In the genomic region with DNA sequence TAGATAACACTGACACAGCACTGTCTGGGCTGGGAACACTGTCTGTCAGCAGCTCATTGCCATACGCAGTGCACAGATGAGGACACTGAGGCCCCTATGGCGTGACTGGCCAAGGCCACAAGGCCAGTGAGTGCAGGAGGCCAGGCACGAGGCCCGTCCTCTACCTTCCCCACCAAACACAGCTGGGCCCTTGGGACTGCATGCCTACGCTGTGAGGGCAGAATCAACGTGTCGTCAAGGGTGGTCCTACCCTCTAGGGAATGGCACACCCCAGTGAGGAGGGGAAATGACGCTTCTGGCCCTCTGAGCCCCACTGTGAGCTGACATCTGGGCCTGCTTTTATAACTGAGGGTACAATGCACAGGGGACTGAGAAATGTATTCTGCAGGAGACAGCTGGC, we compare ENCODE assay signal across 23 cellular contexts.
"Had no signal": no experiment of that assay in that cellular context is flagged by ENCODE, and none has a peak within 500 bp of the region (broad histone marks: within the 10 kb centered on the region; RNA-seq: fewer than 3 reads in every experiment).

No MANE protein-coding gene starts in this region.

- H3K27me3 Mint-ChIP-seq: activated CD4-positive, alpha-beta T cell treated with anti-CD3 and anti-CD28 coated beads, Interleukin-2, amount 10 ng/mL, durations not matched to agents 7 days and 5 days; activated T-cell treated with anti-CD3 and anti-CD28 coated beads, Interleukin-2, amount 50 U/mL, for 24 hours; naive thymus-derived CD8-positive, alpha-beta T cell had no signal

- H3K4me3 Mint-ChIP-seq: activated CD4-positive, alpha-beta T cell treated with anti-CD3 and anti-CD28 coated beads, Interleukin-2, amount 10 ng/mL, durations not matched to agents 7 days and 5 days; activated CD8-positive, alpha-beta T cell treated with anti-CD3 and anti-CD28 coated beads, Interleukin-2, amount 10 ng/mL, durations not matched to agents 7 days and 5 days; activated naive CD4-positive, alpha-beta T cell treated with anti-CD3 and anti-CD28 coated beads for 36 hours; activated T-cell treated with anti-CD3 and anti-CD28 coated beads, Interleukin-2, amount 50 U/mL, for 24 hours; naive thymus-derived CD8-positive, alpha-beta T cell; stimulated activated memory B cell treated with anti-CD40 and anti-IgM and Interleukin-4, amounts not matched to agents 10 μg/mL and 1 μg/mL and 100 μg/mL, for 72 hours had no signal

- H3K4me3 ChIP-seq: ascending aorta, breast epithelium, coronary artery, gastrocnemius medialis, left lung, pancreas, smooth muscle cell, thoracic aorta had no signal

- H3K36me3 Mint-ChIP-seq: naive thymus-derived CD8-positive, alpha-beta T cell had no signal

- H3K27me3 ChIP-seq: ascending aorta, breast epithelium, gastrocnemius medialis, left lung, neutrophil, pancreas had no signal

- H3K4me1 ChIP-seq: gastrocnemius medialis had no signal

- H3K9me3 ChIP-seq: ascending aorta, breast epithelium, gastrocnemius medialis, left lung, neutrophil, pancreas, thoracic aorta had no signal

- H3K27ac ChIP-seq: ascending aorta, breast epithelium, coronary artery, gastrocnemius medialis, left lung, neutrophil, pancreas had no signal

- H3K27ac Mint-ChIP-seq: activated CD4-positive, alpha-beta T cell treated with anti-CD3 and anti-CD28 coated beads, Interleukin-2, amount 10 ng/mL, durations not matched to agents 7 days and 5 days; activated CD8-positive, alpha-beta T cell treated with anti-CD3 and anti-CD28 coated beads, Interleukin-2, amount 10 ng/mL, durations not matched to agents 7 days and 5 days; activated naive CD4-positive, alpha-beta T cell treated with anti-CD3 and anti-CD28 coated beads for 36 hours; activated T-cell treated with anti-CD3 and anti-CD28 coated beads, Interleukin-2, amount 50 U/mL, for 24 hours; stimulated activated memory B cell treated with anti-CD40 and anti-IgM and Interleukin-4, amounts not matched to agents 10 μg/mL and 1 μg/mL and 100 μg/mL, for 72 hours had no signal

- H3K4me1 Mint-ChIP-seq: activated CD4-positive, alpha-beta T cell treated with anti-CD3 and anti-CD28 coated beads, Interleukin-2, amount 10 ng/mL, durations not matched to agents 7 days and 5 days; naive thymus-derived CD8-positive, alpha-beta T cell; stimulated activated memory B cell treated with anti-CD40 and anti-IgM and Interleukin-4, amounts not matched to agents 10 μg/mL and 1 μg/mL and 100 μg/mL, for 72 hours had no signal

- FAIRE-seq: endometrium, kidney, pancreas had no signal

- ATAC-seq: activated CD8-positive, alpha-beta T cell treated with anti-CD3 and anti-CD28 coated beads, Interleukin-2, amount 10 ng/mL, durations not matched to agents 7 days and 5 days; gastrocnemius medialis; left lung; naive thymus-derived CD8-positive, alpha-beta T cell; pancreas; sciatic nerve; stimulated activated memory B cell treated with anti-CD40 and anti-IgM and Interleukin-4, amounts not matched to agents 10 μg/mL and 1 μg/mL and 100 μg/mL, for 72 hours had no signal

- DNase-seq: activated CD4-positive, alpha-beta T cell treated with anti-CD3 and anti-CD28 coated beads, Interleukin-2, amount 10 ng/mL, durations not matched to agents 7 days and 5 days; activated CD8-positive, alpha-beta T cell treated with anti-CD3 and anti-CD28 coated beads, Interleukin-2, amount 10 ng/mL, durations not matched to agents 7 days and 5 days; activated naive CD4-positive, alpha-beta T cell treated with anti-CD3 and anti-CD28 coated beads for 36 hours; activated T-cell treated with anti-CD3 and anti-CD28 coated beads, Interleukin-2, amount 50 U/mL, for 24 hours; gastrocnemius medialis; head of caudate nucleus; kidney; left lung; mammary epithelial cell; naive thymus-derived CD8-positive, alpha-beta T cell; stimulated activated CD4-positive, alpha-beta T cell treated with anti-CD3 and anti-CD28 coated beads, Interleukin-4, amount 100 ng/mL, for 24 hours; T-helper 1 cell; T1000 had no signal

- H3K9me3 Mint-ChIP-seq: activated CD4-positive, alpha-beta T cell treated with anti-CD3 and anti-CD28 coated beads, Interleukin-2, amount 10 ng/mL, durations not matched to agents 7 days and 5 days; activated naive CD4-positive, alpha-beta T cell treated with anti-CD3 and anti-CD28 coated beads for 36 hours; activated T-cell treated with anti-CD3 and anti-CD28 coated beads, Interleukin-2, amount 50 U/mL, for 24 hours; naive thymus-derived CD8-positive, alpha-beta T cell; stimulated activated memory B cell treated with anti-CD40 and anti-IgM and Interleukin-4, amounts not matched to agents 10 μg/mL and 1 μg/mL and 100 μg/mL, for 72 hours had no signal

- H3K36me3 ChIP-seq: breast epithelium, gastrocnemius medialis, thoracic aorta had no signal
